ENCODE assay signal across 22 cellular contexts in the genomic region with DNA sequence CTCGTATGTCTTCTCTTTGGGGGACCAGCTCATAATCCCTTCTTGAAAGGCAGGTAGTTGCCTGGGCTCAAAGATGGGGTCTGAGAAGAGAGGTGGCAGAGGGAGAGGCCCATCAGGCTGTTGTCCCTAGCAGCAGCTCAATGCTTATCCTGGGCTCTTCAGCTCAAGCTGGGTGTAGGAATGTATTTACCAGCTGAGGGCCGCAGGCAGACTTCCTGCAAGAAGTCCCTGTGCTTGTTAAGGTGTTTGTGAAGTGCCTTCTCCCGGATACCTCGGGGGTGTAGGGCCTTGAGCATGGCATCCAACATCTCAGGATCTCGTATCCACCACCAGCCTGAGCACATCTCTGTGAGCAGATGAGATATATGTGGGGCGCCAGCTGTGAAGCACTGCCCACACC. TPM values are rescaled to one million over a fixed set of nuclear protein-coding genes. Genes with fewer than 3 reads are reported as not detected.
DNase-seq lines count a peak whose midpoint lies in the region; ATAC-seq, FAIRE-seq and TF ChIP-seq lines count a peak whose summit lies in the region.
"Had no signal": no experiment of that assay in that cellular context is flagged by ENCODE, and none has a peak within 500 bp of the region (broad histone marks: within the 10 kb centered on the region; RNA-seq: fewer than 3 reads in every experiment).

No MANE protein-coding gene starts in this region.

- H3K27me3 Mint-ChIP-seq in activated T-cell treated with anti-CD3 and anti-CD28 coated beads, Interleukin-2, amount 50 U/mL, for 24 hours, result no peaks in the 10 kb centered on the region
- no peaks in the 10 kb centered on the region for H3K27me3 Mint-ChIP-seq in activated T-cell treated with anti-CD3 and anti-CD28 coated beads, Interleukin-2, amount 50 U/mL, for 72 hours (ENCODE audit: low read depth)
- H3K27me3 Mint-ChIP-seq in natural killer cell (ENCODE audit: low read depth in 2 of 2), result no peaks in the 10 kb centered on the region
- H3K27me3 Mint-ChIP-seq in natural killer cell treated with Interleukin-12 subunit alpha and Interleukin-12 subunit beta and Interleukin-15 and Interleukin-18, amount 100 ng/mL, for 72 hours, result no peaks in the 10 kb centered on the region
- H3K27me3 Mint-ChIP-seq: B cell had no signal

- DNase-seq in activated T-cell treated with anti-CD3 and anti-CD28 coated beads, Interleukin-2, amount 50 U/mL, for 24 hours, result no peak
- DNase-seq in activated T-cell treated with anti-CD3 and anti-CD28 coated beads, Interleukin-2, amount 50 U/mL, for 72 hours, result no peak
- DNase-seq in natural killer cell, result no peak
- DNase-seq in natural killer cell treated with Interleukin-12 subunit alpha and Interleukin-12 subunit beta and Interleukin-15 and Interleukin-18, amount 100 ng/mL, for 72 hours (ENCODE audit: low spot score), result no peak
- no peak for DNase-seq in stimulated activated effector memory CD8-positive, alpha-beta T cell treated with anti-CD3 and anti-CD28 coated beads, Interleukin-12 subunit alpha, Interleukin-12 subunit beta, amount 100 ng/mL, for 72 hours (ENCODE audit: low spot score in 2 of 2)
- no peak for DNase-seq in small intestine
- no peak for DNase-seq in OCI-M1 (lab: John Stamatoyannopoulos, UW)
- no peak for DNase-seq in stimulated activated CD4-positive, alpha-beta T cell treated with anti-CD3 and anti-CD28 coated beads, Interleukin-2, amount 100 ng/mL, for 48 hours
- DNase-seq: NCI-H1092, NCI-H1417 treated with DMSO at 0.1 percent for 48 hours, NCI-H187, NCI-H2081 treated with DMSO at 0.1 percent for 48 hours, NCI-H2171, NCI-H226, NCI-H510A, NCI-H69, SIG-M5 had no signal

- no peaks in the 10 kb centered on the region for H3K4me1 Mint-ChIP-seq in activated T-cell treated with anti-CD3 and anti-CD28 coated beads, Interleukin-2, amount 50 U/mL, for 24 hours (ENCODE audit: low read depth)
- peaks cover 11% of the 10 kb centered on the region for H3K4me1 Mint-ChIP-seq in activated T-cell treated with anti-CD3 and anti-CD28 coated beads, Interleukin-2, amount 50 U/mL, for 72 hours (ENCODE audit: low read depth)
- peaks cover 0 to 11% of the 10 kb centered on the region in 2 donors for H3K4me1 Mint-ChIP-seq in natural killer cell
- peaks cover 0 to 8% of the 10 kb centered on the region in 2 donors for H3K4me1 Mint-ChIP-seq in natural killer cell treated with Interleukin-12 subunit alpha and Interleukin-12 subunit beta and Interleukin-15 and Interleukin-18, amount 100 ng/mL, for 72 hours (ENCODE audit: low read depth in 2 of 2)
- H3K4me1 Mint-ChIP-seq in stimulated activated effector memory CD8-positive, alpha-beta T cell treated with anti-CD3 and anti-CD28 coated beads, Interleukin-12 subunit alpha, Interleukin-12 subunit beta, amount 100 ng/mL, for 72 hours, result peaks cover 13% of the 10 kb centered on the region
- H3K4me1 Mint-ChIP-seq: B cell had no signal

- no peaks in the 10 kb centered on the region for H3K9me3 Mint-ChIP-seq in activated T-cell treated with anti-CD3 and anti-CD28 coated beads, Interleukin-2, amount 50 U/mL, for 24 hours
- no peaks in the 10 kb centered on the region for H3K9me3 Mint-ChIP-seq in activated T-cell treated with anti-CD3 and anti-CD28 coated beads, Interleukin-2, amount 50 U/mL, for 72 hours
- H3K9me3 Mint-ChIP-seq in natural killer cell, result no peaks in the 10 kb centered on the region
- no peaks in the 10 kb centered on the region for H3K9me3 Mint-ChIP-seq in natural killer cell treated with Interleukin-12 subunit alpha and Interleukin-12 subunit beta and Interleukin-15 and Interleukin-18, amount 100 ng/mL, for 72 hours
- H3K9me3 Mint-ChIP-seq in stimulated activated effector memory CD8-positive, alpha-beta T cell treated with anti-CD3 and anti-CD28 coated beads, Interleukin-12 subunit alpha, Interleukin-12 subunit beta, amount 100 ng/mL, for 72 hours, result no peaks in the 10 kb centered on the region

- H3K36me3 ChIP-seq in small intestine (ENCODE audit: control insufficient read depth in 2 of 2, insufficient read depth in 2 of 2, low read length in 2 of 2), result peaks cover 51 to 61% of the 10 kb centered on the region in 2 donors

- no peak overlapping the region for H3K27ac ChIP-seq in small intestine (ENCODE audit: low read depth in 1 of 2, low read length in 1 of 2)
- H3K27ac ChIP-seq: 22Rv1, C4-2B had no signal

- ATAC-seq in activated T-cell treated with anti-CD3 and anti-CD28 coated beads, Interleukin-2, amount 50 U/mL, for 72 hours (replicated peaks in 1 of 2), result no peak
- ATAC-seq in natural killer cell, result no peak
- ATAC-seq in natural killer cell treated with Interleukin-12 subunit alpha and Interleukin-12 subunit beta and Interleukin-15 and Interleukin-18, amount 100 ng/mL, for 72 hours, result no peak
- ATAC-seq in stimulated activated effector memory CD8-positive, alpha-beta T cell treated with anti-CD3 and anti-CD28 coated beads, Interleukin-12 subunit alpha, Interleukin-12 subunit beta, amount 100 ng/mL, for 72 hours, result no peak

- TF ChIP-seq CTCF in natural killer cell (IDR thresholded peaks at IDR 0.05), result no peak

- intact Hi-C loops in natural killer cell (cut with micrococcal nuclease), result loop anchor here (5.0 kb wide), 1 partner anchor 37 kb away; no protein-coding TSS in a partner anchor

- peak overlapping the region; percentile 50 for H3K27ac Mint-ChIP-seq in activated T-cell treated with anti-CD3 and anti-CD28 coated beads, Interleukin-2, amount 50 U/mL, for 24 hours
- H3K27ac Mint-ChIP-seq in activated T-cell treated with anti-CD3 and anti-CD28 coated beads, Interleukin-2, amount 50 U/mL, for 72 hours, result no peak overlapping the region
- H3K27ac Mint-ChIP-seq in natural killer cell, result peak overlapping the region; percentile 50 to 69
- peak overlapping the region in 1 of 2 donors; percentile 45 for H3K27ac Mint-ChIP-seq in natural killer cell treated with Interleukin-12 subunit alpha and Interleukin-12 subunit beta and Interleukin-15 and Interleukin-18, amount 100 ng/mL, for 72 hours
- H3K27ac Mint-ChIP-seq in stimulated activated effector memory CD8-positive, alpha-beta T cell treated with anti-CD3 and anti-CD28 coated beads, Interleukin-12 subunit alpha, Interleukin-12 subunit beta, amount 100 ng/mL, for 72 hours, result peak overlapping the region; percentile 67
- H3K27ac Mint-ChIP-seq: B cell had no signal

- H3K4me3 Mint-ChIP-seq in activated T-cell treated with anti-CD3 and anti-CD28 coated beads, Interleukin-2, amount 50 U/mL, for 24 hours, result no peak overlapping the region
- H3K4me3 Mint-ChIP-seq in activated T-cell treated with anti-CD3 and anti-CD28 coated beads, Interleukin-2, amount 50 U/mL, for 72 hours, result no peak overlapping the region
- no peak overlapping the region for H3K4me3 Mint-ChIP-seq in natural killer cell
- no peak overlapping the region for H3K4me3 Mint-ChIP-seq in natural killer cell treated with Interleukin-12 subunit alpha and Interleukin-12 subunit beta and Interleukin-15 and Interleukin-18, amount 100 ng/mL, for 72 hours
- H3K4me3 Mint-ChIP-seq in stimulated activated effector memory CD8-positive, alpha-beta T cell treated with anti-CD3 and anti-CD28 coated beads, Interleukin-12 subunit alpha, Interleukin-12 subunit beta, amount 100 ng/mL, for 72 hours, result no peak overlapping the region
- H3K4me3 Mint-ChIP-seq: B cell had no signal

- 88 to 91% (median 90%) methylated on average over 6 of the region's 6 CpGs for WGBS in small intestine, 3 donors

- no peak for FAIRE-seq in small intestine (lab: Jason Lieb, UNC)
- FAIRE-seq: GM12892, HepG2 had no signal

- no peak overlapping the region for H3K4me3 ChIP-seq in small intestine (ENCODE audit: low read depth in 1 of 2, low read length in 2 of 2)

- H3K36me3 Mint-ChIP-seq in activated T-cell treated with anti-CD3 and anti-CD28 coated beads, Interleukin-2, amount 50 U/mL, for 24 hours (ENCODE audit: low read depth), result peaks cover 97% of the 10 kb centered on the region
- H3K36me3 Mint-ChIP-seq in activated T-cell treated with anti-CD3 and anti-CD28 coated beads, Interleukin-2, amount 50 U/mL, for 72 hours (ENCODE audit: insufficient read depth in 2 of 2), result peaks cover 13 to 35% of the 10 kb centered on the region in 2 donors
- peaks cover 24% of the 10 kb centered on the region for H3K36me3 Mint-ChIP-seq in natural killer cell
- peaks cover 40% of the 10 kb centered on the region for H3K36me3 Mint-ChIP-seq in natural killer cell treated with Interleukin-12 subunit alpha and Interleukin-12 subunit beta and Interleukin-15 and Interleukin-18, amount 100 ng/mL, for 72 hours
- H3K36me3 Mint-ChIP-seq in stimulated activated effector memory CD8-positive, alpha-beta T cell treated with anti-CD3 and anti-CD28 coated beads, Interleukin-12 subunit alpha, Interleukin-12 subunit beta, amount 100 ng/mL, for 72 hours, result peaks cover 99% of the 10 kb centered on the region

- H3K9me3 ChIP-seq in small intestine (ENCODE audit: control insufficient read depth, low read depth), result no peaks in the 10 kb centered on the region

- no peaks in the 10 kb centered on the region for H3K27me3 ChIP-seq in small intestine (ENCODE audit: control insufficient read depth in 2 of 2, insufficient read depth in 2 of 2, low read length in 2 of 2)

- H3K4me1 ChIP-seq in small intestine (ENCODE audit: control insufficient read depth in 2 of 2, insufficient read depth in 1 of 2, low read depth in 1 of 2, low read length in 1 of 2), result no peaks in the 10 kb centered on the region

RNA-seq across cellular contexts. Expression of gene BAZ2A, which starts 29.4 kb away (rescaled TPM):
- total RNA-seq in activated T-cell treated with anti-CD3 and anti-CD28 coated beads, Interleukin-2, amount 50 U/mL, for 72 hours, result 100 to 1,000 TPM; 128 to 154 TPM
- 100 to 1,000 TPM; 320 to 354 (median 325) TPM for total RNA-seq in natural killer cell
- total RNA-seq in natural killer cell treated with Interleukin-12 subunit alpha and Interleukin-12 subunit beta and Interleukin-15 and Interleukin-18, amount 100 ng/mL, for 72 hours, result 100 to 1,000 TPM; 140 to 153 TPM
- 10 to 100 TPM; 19.2 to 30.7 (median 21.2) TPM for polyA plus RNA-seq in small intestine

RNA-seq across cellular contexts. Expression of gene ATP5F1B, which starts 45.0 kb away (rescaled TPM):
- 100 to 1,000 TPM; 661 to 679 TPM for total RNA-seq in activated T-cell treated with anti-CD3 and anti-CD28 coated beads, Interleukin-2, amount 50 U/mL, for 72 hours
- total RNA-seq in natural killer cell, result 100 to 1,000 TPM; 335 to 378 (median 342) TPM
- total RNA-seq in natural killer cell treated with Interleukin-12 subunit alpha and Interleukin-12 subunit beta and Interleukin-15 and Interleukin-18, amount 100 ng/mL, for 72 hours, result 100 to 1,000 TPM; 663 to 739 TPM
- polyA plus RNA-seq in small intestine, result 1,000 to 10,000 TPM in 2 of 3 donors, 100 to 1,000 TPM in 1; 898 to 1,455 (median 1,096) TPM
